1 cellular context compared by ENCODE assay signal in genomic region chr1:1598051-1598719, GRCh38.
TF ChIP-seq lines count a peak whose summit lies in the region.

No MANE protein-coding gene starts in this region.

TF ChIP-seq in HepG2, 621 proteins besides CTCF, POLR2A, EP300 and RAD21:
- TF ChIP-seq ZNF761 (CRISPR knock-in tag; conservative IDR thresholded peaks at IDR 0.05), result 0 out of 2 replicates have a peak, but pooled peaks have one; percentile 9
- 0 out of 2 replicates have a peak, but pooled peaks have one; percentile 53 for TF ChIP-seq ZNF790 (CRISPR knock-in tag; IDR thresholded peaks at IDR 0.05; ENCODE audit: borderline replicate concordance)
- no peak for TF ChIP-seq ARHGAP35 (CRISPR knock-in tag; IDR thresholded peaks at IDR 0.05; ENCODE audit: borderline replicate concordance)
- TF ChIP-seq STAG1 (CRISPR knock-in tag; IDR thresholded peaks at IDR 0.05), result no peak
- no peak for TF ChIP-seq HNF1A (IDR thresholded peaks at IDR 0.05; ENCODE audit: low read depth)
- TF ChIP-seq HNF1A (CRISPR knock-in tag; IDR thresholded peaks at IDR 0.05; ENCODE audit: borderline replicate concordance), result 0 out of 2 replicates have a peak, but pooled peaks have one; percentile 6
